In the genomic region with DNA sequence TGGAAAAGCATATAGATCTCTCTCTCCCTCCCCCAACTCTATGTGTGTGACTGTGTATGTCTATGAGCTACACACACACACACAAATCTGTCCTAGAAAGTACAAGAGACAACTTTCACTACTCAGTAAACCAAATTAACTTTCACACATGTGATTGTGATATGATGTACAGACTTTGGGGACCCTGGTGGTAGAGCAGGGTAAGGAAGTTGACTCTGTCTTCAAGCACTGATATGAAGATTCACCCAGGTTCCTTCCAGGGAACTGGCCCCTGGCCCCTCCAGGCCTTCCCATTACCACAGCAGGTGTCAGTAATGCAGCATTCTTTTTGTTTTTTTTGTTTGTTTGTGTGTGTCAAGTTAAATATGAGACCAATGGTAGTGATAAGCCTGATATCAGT, we compare ENCODE assay signal across 16 cellular contexts.
DNase-seq lines count a peak whose midpoint lies in the region; ATAC-seq and TF ChIP-seq lines count a peak whose summit lies in the region.
"Had no signal": no experiment of that assay in that cellular context is flagged by ENCODE, and none has a peak within 500 bp of the region (broad histone marks: within the 10 kb centered on the region; RNA-seq: fewer than 3 reads in every experiment).

No MANE protein-coding gene starts in this region.

- ATAC-seq in natural killer cell (peak in 2 of 3 donors; percentile 41 to 53), esophagus mucosa (no peak)
- no peak for ATAC-seq in natural killer cell treated with Interleukin-12 subunit alpha and Interleukin-12 subunit beta and Interleukin-15 and Interleukin-18, amount 100 ng/mL, for 72 hours
- peak; percentile 17 for ATAC-seq in effector memory CD8-positive, alpha-beta T cell (replicated peaks)
- ATAC-seq: CD8-positive, alpha-beta T cell; GM12878 had no signal

- H3K27ac Mint-ChIP-seq in natural killer cell (peak overlapping the region in 1 of 2 donors; percentile 20), immature natural killer cell (peak overlapping the region in 4 of 6 donors; percentile 36 to 69 (median 52)), endothelial cell (ENCODE audit: unreplicated experiment) (no peak overlapping the region)
- H3K27ac Mint-ChIP-seq in natural killer cell treated with Interleukin-12 subunit alpha and Interleukin-12 subunit beta and Interleukin-15 and Interleukin-18, amount 100 ng/mL, for 72 hours, result no peak overlapping the region
- H3K27ac Mint-ChIP-seq in effector memory CD8-positive, alpha-beta T cell, result peak overlapping the region in 1 of 2 donors; percentile 44
- H3K27ac Mint-ChIP-seq: B cell; CD8-positive, alpha-beta T cell; H9 had no signal

- H3K9me3 Mint-ChIP-seq in natural killer cell, result peaks cover 7 to 8% of the 10 kb centered on the region in 2 donors
- H3K9me3 Mint-ChIP-seq in natural killer cell treated with Interleukin-12 subunit alpha and Interleukin-12 subunit beta and Interleukin-15 and Interleukin-18, amount 100 ng/mL, for 72 hours, result peaks cover 7% of the 10 kb centered on the region
- H3K9me3 Mint-ChIP-seq in effector memory CD8-positive, alpha-beta T cell, result peaks cover 2 to 7% of the 10 kb centered on the region in 2 donors
- H3K9me3 Mint-ChIP-seq in immature natural killer cell, result peaks cover 10 to 17% (median 14%) of the 10 kb centered on the region in 6 donors
- H3K9me3 Mint-ChIP-seq in endothelial cell (ENCODE audit: unreplicated experiment), result no peaks in the 10 kb centered on the region

- peaks cover 24 to 30% of the 10 kb centered on the region in 2 donors for H3K4me1 Mint-ChIP-seq in natural killer cell
- H3K4me1 Mint-ChIP-seq in natural killer cell treated with Interleukin-12 subunit alpha and Interleukin-12 subunit beta and Interleukin-15 and Interleukin-18, amount 100 ng/mL, for 72 hours (ENCODE audit: low read depth in 2 of 2), result peaks cover 20 to 21% of the 10 kb centered on the region in 2 donors
- peaks cover 8 to 10% of the 10 kb centered on the region in 2 donors for H3K4me1 Mint-ChIP-seq in effector memory CD8-positive, alpha-beta T cell (ENCODE audit: low read depth in 2 of 2)
- H3K4me1 Mint-ChIP-seq in immature natural killer cell, result peaks cover 29 to 30% of the 10 kb centered on the region in 2 donors
- no peaks in the 10 kb centered on the region for H3K4me1 Mint-ChIP-seq in endothelial cell (ENCODE audit: unreplicated experiment)
- H3K4me1 Mint-ChIP-seq: B cell had no signal

- intact Hi-C loops in natural killer cell (cut with micrococcal nuclease), result no loop called here

- H3K27me3 Mint-ChIP-seq in natural killer cell (ENCODE audit: low read depth in 2 of 2) (peaks cover 6 to 18% of the 10 kb centered on the region in 2 donors), immature natural killer cell (ENCODE audit: low read depth in 3 of 3) (peaks cover 1 to 4% (median 2%) of the 10 kb centered on the region in 3 donors), endothelial cell (ENCODE audit: unreplicated experiment) (peaks cover 2% of the 10 kb centered on the region)
- peaks cover 0 to 5% of the 10 kb centered on the region in 2 donors for H3K27me3 Mint-ChIP-seq in natural killer cell treated with Interleukin-12 subunit alpha and Interleukin-12 subunit beta and Interleukin-15 and Interleukin-18, amount 100 ng/mL, for 72 hours
- H3K27me3 Mint-ChIP-seq in effector memory CD8-positive, alpha-beta T cell, result peaks cover 15 to 16% of the 10 kb centered on the region in 2 donors

- no peak for DNase-seq in natural killer cell
- DNase-seq in natural killer cell treated with Interleukin-12 subunit alpha and Interleukin-12 subunit beta and Interleukin-15 and Interleukin-18, amount 100 ng/mL, for 72 hours (ENCODE audit: low spot score), result no peak
- no peak for DNase-seq in effector memory CD8-positive, alpha-beta T cell
- peak in 1 of 3 donors; percentile 21 for DNase-seq in immature natural killer cell
- DNase-seq in germinal center (ENCODE audit: low spot score), result no peak
- no peak for DNase-seq in endothelial cell (ENCODE audit: low spot score)
- DNase-seq: 8988T; Calu3; CD8-positive, alpha-beta T cell; DMS79 treated with DMSO at 0.1 percent for 48 hours; GF-D8; GOT3; H9 had no signal

- H3K4me3 Mint-ChIP-seq in natural killer cell (peak overlapping the region; percentile 71), immature natural killer cell (peak overlapping the region; percentile 11 to 69 (median 34)), endothelial cell (ENCODE audit: unreplicated experiment) (no peak overlapping the region)
- H3K4me3 Mint-ChIP-seq in natural killer cell treated with Interleukin-12 subunit alpha and Interleukin-12 subunit beta and Interleukin-15 and Interleukin-18, amount 100 ng/mL, for 72 hours, result no peak overlapping the region
- H3K4me3 Mint-ChIP-seq in effector memory CD8-positive, alpha-beta T cell, result peak overlapping the region in 1 of 2 donors; percentile 48
- H3K4me3 Mint-ChIP-seq: B cell; CD8-positive, alpha-beta T cell; H9 had no signal

- no peak for TF ChIP-seq CTCF in natural killer cell (IDR thresholded peaks at IDR 0.05)
- TF ChIP-seq CTCF in endothelial cell (IDR thresholded peaks at IDR 0.05; ENCODE audit: unreplicated experiment), result no peak

- H3K36me3 Mint-ChIP-seq in natural killer cell (peaks cover 15% of the 10 kb centered on the region), immature natural killer cell (peaks cover 0 to 24% (median 11%) of the 10 kb centered on the region in 3 donors), endothelial cell (ENCODE audit: low read depth, unreplicated experiment) (peaks cover 8% of the 10 kb centered on the region)
- H3K36me3 Mint-ChIP-seq in natural killer cell treated with Interleukin-12 subunit alpha and Interleukin-12 subunit beta and Interleukin-15 and Interleukin-18, amount 100 ng/mL, for 72 hours, result peaks cover 17% of the 10 kb centered on the region
- H3K36me3 Mint-ChIP-seq in effector memory CD8-positive, alpha-beta T cell (ENCODE audit: insufficient read depth), result no peaks in the 10 kb centered on the region
- H3K36me3 Mint-ChIP-seq: CD8-positive, alpha-beta T cell had no signal

Comparison
In these comparisons a context has a peak if more than half of its experiments do, and no peak if none do; other contexts are left out.
1. ATAC-seq: peak in natural killer cell (2 of 3) and effector memory CD8-positive, alpha-beta T cell (single experiment); none in natural killer cell treated with Interleukin-12 subunit alpha and Interleukin-12 subunit beta and Interleukin-15 and Interleukin-18, amount 100 ng/mL, for 72 hours (0 of 2) and esophagus mucosa (single experiment).
2. H3K4me3 Mint-ChIP-seq: peak in natural killer cell (single experiment) and immature natural killer cell (5 of 5); none in natural killer cell treated with Interleukin-12 subunit alpha and Interleukin-12 subunit beta and Interleukin-15 and Interleukin-18, amount 100 ng/mL, for 72 hours (single experiment) and endothelial cell (single experiment).
3. H3K27ac Mint-ChIP-seq: peak in immature natural killer cell (4 of 6); none in natural killer cell treated with Interleukin-12 subunit alpha and Interleukin-12 subunit beta and Interleukin-15 and Interleukin-18, amount 100 ng/mL, for 72 hours (0 of 2) and endothelial cell (single experiment).